ENCODE assay signal across 7 cellular contexts in genomic region chr2:151711025-151711424, GRCh38.
"Had no signal": no experiment of that assay in that cellular context is flagged by ENCODE, and none has a peak within 500 bp of the region (broad histone marks: within the 10 kb centered on the region; RNA-seq: fewer than 3 reads in every experiment).

No MANE protein-coding gene starts in this region.

- H3K27ac ChIP-seq: HL-60 had no signal

- H2AFZ ChIP-seq: GM23338 had no signal

- H3K4me3 ChIP-seq: GM23338 had no signal

- DNase-seq: H9, HFFc6, KBM-7 had no signal

- ATAC-seq: GM23338, HCT116, HepG2 had no signal

- H3K4me2 ChIP-seq: GM23338 had no signal
